18 cellular contexts compared by ENCODE assay signal in the genomic region with DNA sequence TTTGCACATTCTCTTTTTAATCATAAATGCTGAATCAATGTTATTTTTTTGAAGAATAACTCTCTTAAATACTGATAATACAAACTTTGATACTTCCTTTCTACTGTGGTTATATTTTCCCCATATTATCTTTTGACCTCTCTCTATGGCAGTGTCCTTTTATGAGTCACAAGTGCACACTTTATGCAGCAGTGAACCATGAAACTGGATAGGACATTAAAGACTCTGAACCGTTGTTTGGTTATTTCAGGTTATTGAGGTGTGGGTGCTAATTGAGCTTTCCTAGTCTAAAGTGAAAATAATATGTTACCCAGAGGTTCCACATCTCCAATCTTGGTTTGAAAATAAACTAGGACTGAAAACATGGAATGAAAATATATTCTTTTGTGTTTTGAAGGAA.
DNase-seq lines count a peak whose midpoint lies in the region; ATAC-seq, FAIRE-seq and TF ChIP-seq lines count a peak whose summit lies in the region.
"Had no signal": no experiment of that assay in that cellular context is flagged by ENCODE, and none has a peak within 500 bp of the region (broad histone marks: within the 10 kb centered on the region; RNA-seq: fewer than 3 reads in every experiment).

No MANE protein-coding gene starts in this region.

- H3K36me3 Mint-ChIP-seq in HFFc6 (ENCODE audit: low read depth) = peaks cover 4% of the 10 kb centered on the region; the same call in 1 of the 2 replicates
- H3K36me3 Mint-ChIP-seq: memory B cell, natural killer cell had no signal

- peaks cover 44% of the 10 kb centered on the region for H3K4me1 ChIP-seq in KMS-11 (ENCODE audit: low read depth, poor library complexity, severe bottlenecking)
- H3K4me1 ChIP-seq: Peyer's patch, spleen had no signal

- H3K27ac Mint-ChIP-seq in HFFc6 = no peak overlapping the region
- H3K27ac Mint-ChIP-seq: activated CD4-positive, alpha-beta T cell treated with anti-CD3 and anti-CD28 coated beads, Interleukin-2, amount 10 ng/mL, durations not matched to agents 24 days and 14 days; memory B cell; natural killer cell had no signal

- no peak overlapping the region for H2AFZ ChIP-seq in KMS-11 (ENCODE audit: low read depth)

- TF ChIP-seq CTCF in KMS-11 (conservative IDR thresholded peaks at IDR 0.05; ENCODE audit: low read depth, low read length) (no peak), HFFc6 (IDR thresholded peaks at IDR 0.05) (no peak)

- peaks cover 48% of the 10 kb centered on the region; the same call in 1 of the 2 replicates for H3K79me2 ChIP-seq in KMS-11 (ENCODE audit: insufficient read depth, low read depth)

- H3K27me3 Mint-ChIP-seq in HFFc6 (ENCODE audit: insufficient read depth) = no peaks in the 10 kb centered on the region
- H3K27me3 Mint-ChIP-seq: activated CD4-positive, alpha-beta T cell treated with anti-CD3 and anti-CD28 coated beads, Interleukin-2, amount 10 ng/mL, durations not matched to agents 24 days and 14 days had no signal

- H3K4me1 Mint-ChIP-seq in HFFc6 (ENCODE audit: low read depth) = peaks cover 22% of the 10 kb centered on the region
- H3K4me1 Mint-ChIP-seq: memory B cell, natural killer cell had no signal

- H3K27ac ChIP-seq in KMS-11 = no peak overlapping the region
- H3K27ac ChIP-seq: heart right ventricle, Peyer's patch, spleen, thyroid gland had no signal

- H3K36me3 ChIP-seq in KMS-11 (ENCODE audit: insufficient read depth) = no peaks in the 10 kb centered on the region
- H3K36me3 ChIP-seq: heart right ventricle, Peyer's patch, spleen, thyroid gland had no signal

- DNase-seq in GM18507 (ENCODE audit: extremely low spot score, insufficient read length, low read depth) = peak; percentile 8
- peak; percentile 39 for DNase-seq in left kidney (ENCODE audit: low read depth, low spot score)
- no peak for DNase-seq in HFFc6
- DNase-seq in putamen (ENCODE audit: low spot score) = no peak
- no peak for DNase-seq in hypothalamus (lab: John Stamatoyannopoulos, UW)
- DNase-seq: activated CD4-positive, alpha-beta T cell treated with anti-CD3 and anti-CD28 coated beads, Interleukin-2, amount 10 ng/mL, durations not matched to agents 24 days and 14 days; activated CD8-positive, alpha-beta memory T cell treated with anti-CD3 and anti-CD28 coated beads, Interleukin-2, amount 50 U/mL, for 4 hours; aorta; heart right ventricle; natural killer cell; NCI-H2029 treated with DMSO at 0.1 percent for 48 hours; NCI-H748 treated with DMSO at 0.1 percent for 48 hours; Peyer's patch; spleen; thyroid gland had no signal

- no peaks in the 10 kb centered on the region for H3K9me3 Mint-ChIP-seq in HFFc6
- H3K9me3 Mint-ChIP-seq: activated CD4-positive, alpha-beta T cell treated with anti-CD3 and anti-CD28 coated beads, Interleukin-2, amount 10 ng/mL, durations not matched to agents 24 days and 14 days; memory B cell; natural killer cell had no signal

- H3K4me3 ChIP-seq in KMS-11 (IDR thresholded peaks at IDR 0.05; ENCODE audit: insufficient read depth, low read depth, low read length) = no peak overlapping the region
- H3K4me3 ChIP-seq: heart right ventricle, Peyer's patch, spleen, thyroid gland had no signal

- H3K9ac ChIP-seq in KMS-11 = no peak overlapping the region

- H3K27me3 ChIP-seq in KMS-11 (ENCODE audit: insufficient read depth, low read depth) = no peaks in the 10 kb centered on the region
- H3K27me3 ChIP-seq: heart right ventricle, Peyer's patch, spleen, thyroid gland had no signal

- H3K4me3 Mint-ChIP-seq in HFFc6 = no peak overlapping the region
- H3K4me3 Mint-ChIP-seq: activated CD4-positive, alpha-beta T cell treated with anti-CD3 and anti-CD28 coated beads, Interleukin-2, amount 10 ng/mL, durations not matched to agents 24 days and 14 days; memory B cell; natural killer cell had no signal

- peak; percentile 50 for ATAC-seq in GM21447 (IDR thresholded peaks at IDR 0.05; ENCODE audit: unreplicated experiment)
- ATAC-seq: natural killer cell had no signal

- H3K4me2 ChIP-seq in KMS-11 = peak overlapping the region; percentile 4; the same call in 1 of the 2 replicates

- peak; percentile 68 for FAIRE-seq in GM18507 (lab: Jason Lieb, UNC)

- no peaks in the 10 kb centered on the region for H4K20me1 ChIP-seq in KMS-11 (ENCODE audit: insufficient read depth)

Comparison
In these comparisons a context has a peak if more than half of its experiments do, and no peak if none do; other contexts are left out.
1. DNase-seq: peak in GM18507 (single experiment) and left kidney (single experiment); none in HFFc6 (single experiment), putamen (single experiment) and hypothalamus (0 of 51).